ENCODE assay signal across 25 cellular contexts in the genomic region with DNA sequence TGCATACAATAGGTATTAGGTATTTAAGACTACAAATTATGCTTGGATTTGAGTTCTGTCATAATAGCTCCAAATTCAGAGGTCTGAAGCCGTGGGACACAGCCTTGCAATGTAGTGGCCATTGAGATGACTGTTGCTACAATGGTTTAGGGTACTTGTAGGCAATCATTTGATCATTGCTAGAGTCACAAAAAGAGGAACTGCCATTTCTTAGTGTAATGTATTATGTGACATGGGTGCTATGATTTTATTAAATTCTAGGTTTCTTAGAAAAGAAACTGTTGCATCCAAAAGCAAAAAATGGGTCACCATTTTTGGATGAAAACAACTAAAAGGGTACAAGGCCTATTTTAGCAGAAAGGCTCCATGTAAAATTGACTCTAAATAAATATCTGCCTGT.
"Had no signal": no experiment of that assay in that cellular context is flagged by ENCODE, and none has a peak within 500 bp of the region (broad histone marks: within the 10 kb centered on the region; RNA-seq: fewer than 3 reads in every experiment).

No MANE protein-coding gene starts in this region.

- DNase-seq: islet precursor cell; left ventricle myocardium inferior; mesendoderm; naive B cell; natural killer cell; nephron progenitor cell; occipital lobe; retina; right cardiac atrium; sigmoid colon; small intestine; spleen; stimulated activated CD4-positive, alpha-beta T cell treated with anti-CD3 and anti-CD28 coated beads, Interleukin-4, amount 100 ng/mL, for 24 hours; stimulated activated naive CD4-positive, alpha-beta T cell; stimulated activated naive CD8-positive, alpha-beta T cell treated with anti-CD3 and anti-CD28 coated beads, Interleukin-15, amount 100 ng/mL, for 72 hours; substantia nigra; transverse colon; upper lobe of left lung had no signal

- FAIRE-seq: small intestine had no signal

- ATAC-seq: natural killer cell; right cardiac atrium; stimulated activated effector memory CD8-positive, alpha-beta T cell treated with anti-CD3 and anti-CD28 coated beads, Interleukin-12 subunit alpha, Interleukin-12 subunit beta, amount 100 ng/mL, for 72 hours; stimulated activated naive CD8-positive, alpha-beta T cell treated with anti-CD3 and anti-CD28 coated beads, Interleukin-15, amount 100 ng/mL, for 72 hours had no signal

- H2AFZ ChIP-seq: neural progenitor cell, parathyroid adenoma had no signal

- H3K79me2 ChIP-seq: parathyroid adenoma had no signal

- H3K27ac ChIP-seq: left ventricle myocardium inferior, neural progenitor cell, neutrophil, parathyroid adenoma, prostate gland, sigmoid colon, spleen, transverse colon, upper lobe of left lung, vagina had no signal

- H3K4me3 ChIP-seq: left ventricle myocardium inferior, lung, neural progenitor cell, prostate gland, sigmoid colon, spleen, transverse colon, upper lobe of left lung, vagina had no signal

- H3K9ac ChIP-seq: neural progenitor cell, parathyroid adenoma had no signal

- H3K4me2 ChIP-seq: neural progenitor cell had no signal

- H3K9me3 ChIP-seq: left ventricle myocardium inferior, neutrophil, prostate gland, sigmoid colon, spleen, transverse colon, upper lobe of left lung, vagina had no signal

- H3K27me3 ChIP-seq: neural progenitor cell, neutrophil, sigmoid colon, transverse colon, upper lobe of left lung, vagina had no signal

- H3K36me3 ChIP-seq: left ventricle myocardium inferior, neural progenitor cell, neutrophil, prostate gland, sigmoid colon, spleen, transverse colon, upper lobe of left lung, vagina had no signal

- H3K4me1 ChIP-seq: left ventricle myocardium inferior, neural progenitor cell, parathyroid adenoma, prostate gland, sigmoid colon, spleen, upper lobe of left lung, vagina had no signal
